ENCODE assay signal across 1 cellular context in genomic region chr15:73994419-73994883, GRCh38.
TF ChIP-seq lines count a peak whose summit lies in the region.

PML (plus strand) TSS chr15:73994716; CDS start chr15:73994813, 97 bp downstream.

TF ChIP-seq in HepG2, 621 proteins besides CTCF, POLR2A, EP300 and RAD21 (continued from another document and continues in another):
- peak; percentile 98 for TF ChIP-seq ZNF574 (CRISPR knock-in tag; IDR thresholded peaks at IDR 0.05)
- TF ChIP-seq MXD4 (CRISPR knock-in tag; IDR thresholded peaks at IDR 0.05) = peak; percentile 49; the same call in 1 of the 2 replicates
- TF ChIP-seq ZFX (CRISPR knock-in tag; IDR thresholded peaks at IDR 0.05; ENCODE audit: low read depth) = peak; percentile 48; the same call in 1 of the 2 replicates
- peak; percentile 52 for TF ChIP-seq ZBTB7B (CRISPR knock-in tag; IDR thresholded peaks at IDR 0.05)
- peak; percentile 55; the same call in 1 of the 2 replicates for TF ChIP-seq ETV5 (CRISPR knock-in tag; IDR thresholded peaks at IDR 0.05; ENCODE audit: borderline replicate concordance)
- 0 out of 2 replicates have a peak, but pooled peaks have one; percentile 19 for TF ChIP-seq ZNF468 (CRISPR knock-in tag; IDR thresholded peaks at IDR 0.05)
- no peak for TF ChIP-seq CREB1 (IDR thresholded peaks at IDR 0.05)
- TF ChIP-seq CREB1 (CRISPR knock-in tag; IDR thresholded peaks at IDR 0.05) = peak; percentile 58; the same call in 1 of the 2 replicates
- TF ChIP-seq NFIC (IDR thresholded peaks at IDR 0.05; ENCODE audit: low read length) = no peak
- peak; percentile 41 for TF ChIP-seq GATAD2A (CRISPR knock-in tag; IDR thresholded peaks at IDR 0.05)
- no peak for TF ChIP-seq ZFP62 (CRISPR knock-in tag; IDR thresholded peaks at IDR 0.05)
- TF ChIP-seq SALL1 (CRISPR knock-in tag; IDR thresholded peaks at IDR 0.05) = peak; percentile 32; the same call in 1 of the 2 replicates
- TF ChIP-seq ZBTB37 (CRISPR knock-in tag; IDR thresholded peaks at IDR 0.05) = peak; percentile 9; the same call in 1 of the 2 replicates
- TF ChIP-seq ZNF335 (CRISPR knock-in tag; IDR thresholded peaks at IDR 0.05) = 0 out of 2 replicates have a peak, but pooled peaks have one; percentile 16
- peak; percentile 37; the same call in 1 of the 2 replicates for TF ChIP-seq KDM5A (IDR thresholded peaks at IDR 0.05; ENCODE audit: borderline replicate concordance, low read length)
- TF ChIP-seq ZNF564 (CRISPR knock-in tag; IDR thresholded peaks at IDR 0.05) = no peak
- peak; percentile 61; the same call in 1 of the 2 replicates for TF ChIP-seq ZNF605 (CRISPR knock-in tag; IDR thresholded peaks at IDR 0.05)
- TF ChIP-seq ZNF580 (CRISPR knock-in tag; IDR thresholded peaks at IDR 0.05; ENCODE audit: borderline replicate concordance, low read depth) = peak; percentile 33; the same call in 1 of the 2 replicates
- TF ChIP-seq PREB (CRISPR knock-in tag; IDR thresholded peaks at IDR 0.05) = no peak
- peak; percentile 18; the same call in 1 of the 2 replicates for TF ChIP-seq THRA (CRISPR knock-in tag; IDR thresholded peaks at IDR 0.05; ENCODE audit: borderline replicate concordance)
- peak; percentile 81 for TF ChIP-seq ZNF430 (CRISPR knock-in tag; IDR thresholded peaks at IDR 0.05)
- TF ChIP-seq ZNF687 (CRISPR knock-in tag; IDR thresholded peaks at IDR 0.05) = peak; percentile 41; the same call in 1 of the 2 replicates
- peak; percentile 61; the same call in 1 of the 2 replicates for TF ChIP-seq TAF1 (CRISPR knock-in tag; IDR thresholded peaks at IDR 0.05)
- TF ChIP-seq MAZ (IDR thresholded peaks at IDR 0.05; ENCODE audit: borderline replicate concordance, low read depth, low read length) = peak; percentile 26; the same call in 1 of the 2 replicates
- no peak for TF ChIP-seq MAZ (CRISPR knock-in tag; IDR thresholded peaks at IDR 0.05; ENCODE audit: low read depth)
- TF ChIP-seq CC2D1A (CRISPR knock-in tag; IDR thresholded peaks at IDR 0.05) = no peak
- peak; percentile 51; the same call in 1 of the 2 replicates for TF ChIP-seq KMT2A (CRISPR knock-in tag; IDR thresholded peaks at IDR 0.05)
- TF ChIP-seq GABPB1 (CRISPR knock-in tag; IDR thresholded peaks at IDR 0.05) = peak; percentile 84
- TF ChIP-seq ARID4A (CRISPR knock-in tag; IDR thresholded peaks at IDR 0.05; ENCODE audit: borderline replicate concordance) = peak; percentile 73
- TF ChIP-seq HNRNPLL (IDR thresholded peaks at IDR 0.05; ENCODE audit: low read depth, low read length, poor library complexity, severe bottlenecking) = peak; percentile 56
- no peak for TF ChIP-seq PPARG (CRISPR knock-in tag; conservative IDR thresholded peaks at IDR 0.05)
- TF ChIP-seq ASH2L (IDR thresholded peaks at IDR 0.05; ENCODE audit: insufficient read length, low read depth, low read length) = peak; percentile 35
- peak; percentile 36; the same call in 1 of the 2 replicates for TF ChIP-seq YEATS2 (CRISPR knock-in tag; IDR thresholded peaks at IDR 0.05; ENCODE audit: borderline replicate concordance)
- peak; percentile 63 for TF ChIP-seq PATZ1 (CRISPR knock-in tag; IDR thresholded peaks at IDR 0.05)
- peak; percentile 68; the same call in 1 of the 2 replicates for TF ChIP-seq SP4 (CRISPR knock-in tag; IDR thresholded peaks at IDR 0.05)
- peak; percentile 55; the same call in 1 of the 2 replicates for TF ChIP-seq KAT8 (CRISPR knock-in tag; IDR thresholded peaks at IDR 0.05)
- no peak for TF ChIP-seq ZNF704 (CRISPR knock-in tag; IDR thresholded peaks at IDR 0.05; ENCODE audit: borderline replicate concordance)
- TF ChIP-seq ZFP90 (CRISPR knock-in tag; IDR thresholded peaks at IDR 0.05; ENCODE audit: borderline replicate concordance) = peak; percentile 7; the same call in 1 of the 2 replicates
- TF ChIP-seq PHF8 (CRISPR knock-in tag; IDR thresholded peaks at IDR 0.05) = peak; percentile 54
- TF ChIP-seq PITX1 (CRISPR knock-in tag; IDR thresholded peaks at IDR 0.05) = peak; percentile 36; the same call in 1 of the 2 replicates
- peak; percentile 57 for TF ChIP-seq GABPA (IDR thresholded peaks at IDR 0.05; ENCODE audit: low read depth, low read length)
- TF ChIP-seq GABPA (CRISPR knock-in tag; IDR thresholded peaks at IDR 0.05; ENCODE audit: low read depth) = peak; percentile 88
- peak; percentile 84; the same call in 1 of the 2 replicates for TF ChIP-seq SIN3A (IDR thresholded peaks at IDR 0.05; ENCODE audit: borderline replicate concordance, low read depth, low read length)
